12 cellular contexts compared by ENCODE assay signal in genomic region chr18:58526425-58527115, GRCh38.
A peak's percentile ranks its signal among the peaks of the same experiment; 100 is the strongest.
DNase-seq lines count a peak whose midpoint lies in the region; ATAC-seq and TF ChIP-seq lines count a peak whose summit lies in the region.
"Had no signal": no experiment of that assay in that cellular context is flagged by ENCODE, and none has a peak within 500 bp of the region (broad histone marks: within the 10 kb centered on the region; RNA-seq: fewer than 3 reads in every experiment).

No MANE protein-coding gene starts in this region.

- H3K9me3 Mint-ChIP-seq in stimulated activated memory B cell treated with anti-CD40 and anti-IgM and Interleukin-4, amounts not matched to agents 10 μg/mL and 1 μg/mL and 100 μg/mL, for 72 hours = no peaks in the 10 kb centered on the region

- H3K27ac ChIP-seq in brain microvascular endothelial cell (no peak overlapping the region), heart right ventricle (no peak overlapping the region)
- H3K27ac ChIP-seq: uterus had no signal

- H3K9me3 ChIP-seq in heart right ventricle = no peaks in the 10 kb centered on the region
- no peaks in the 10 kb centered on the region for H3K9me3 ChIP-seq in BE2C
- H3K9me3 ChIP-seq: HAP-1, uterus had no signal

- peak; percentile 3 for TF ChIP-seq CTCF in brain microvascular endothelial cell (IDR thresholded peaks at IDR 0.05; ENCODE audit: low read depth, low read length, missing control alignments)
- TF ChIP-seq CTCF in heart right ventricle (IDR thresholded peaks at IDR 0.05) = no peak
- no peak for TF ChIP-seq CTCF in BE2C (IDR thresholded peaks at IDR 0.05; ENCODE audit: low read depth, low read length)

- in situ Hi-C loops in brain microvascular endothelial cell (cut with HindIII; ENCODE audit: low pct_ligation_motif_present, low sequenced_read_pairs) = loop anchor here (25.0 kb wide), 1 partner anchor 236 kb away; no protein-coding TSS in a partner anchor

- H3K4me3 ChIP-seq in brain microvascular endothelial cell (ENCODE audit: low read depth, low read length) (no peak overlapping the region), heart right ventricle (no peak overlapping the region), BE2C (ENCODE audit: low read depth, low read length) (no peak overlapping the region)
- H3K4me3 ChIP-seq: HAP-1, uterus had no signal

- no peak overlapping the region for H3K4me3 Mint-ChIP-seq in stimulated activated memory B cell treated with anti-CD40 and anti-IgM and Interleukin-4, amounts not matched to agents 10 μg/mL and 1 μg/mL and 100 μg/mL, for 72 hours

- WGBS in heart right ventricle, 2 donors = 78 to 83% methylated on average over 7 of the region's 7 CpGs

- DNase-seq in brain microvascular endothelial cell (no peak), ecto neural progenitor cell (ENCODE audit: low spot score) (no peak), heart right ventricle (no peak), BE2C (no peak)
- DNase-seq: activated CD8-positive, alpha-beta memory T cell treated with anti-CD3 and anti-CD28 coated beads, Interleukin-2, amount 50 U/mL, for 4 hours; amygdala; T-helper 9 cell; uterus had no signal

- peak; percentile 32 for TF ChIP-seq POLR2A in GM19099 (IDR thresholded peaks at IDR 0.05; ENCODE audit: extremely low read depth, insufficient read length, low read depth)

- H3K27me3 ChIP-seq in brain microvascular endothelial cell (replicated peaks) = no peaks in the 10 kb centered on the region
- H3K27me3 ChIP-seq in heart right ventricle = no peaks in the 10 kb centered on the region
- H3K27me3 ChIP-seq in BE2C = no peaks in the 10 kb centered on the region
- H3K27me3 ChIP-seq: uterus had no signal

- intact Hi-C loops in heart right ventricle (cut with DNase I) = loop anchor here in 6 of 10 donors (5.0 to 10.0 kb wide), 3 partner anchors 136 to 548 kb away; partner anchors contain the start of gene MALT1 (in 2 of the 6)

- peaks cover 38% of the 10 kb centered on the region for H3K4me1 Mint-ChIP-seq in stimulated activated memory B cell treated with anti-CD40 and anti-IgM and Interleukin-4, amounts not matched to agents 10 μg/mL and 1 μg/mL and 100 μg/mL, for 72 hours

- H3K27ac Mint-ChIP-seq in stimulated activated memory B cell treated with anti-CD40 and anti-IgM and Interleukin-4, amounts not matched to agents 10 μg/mL and 1 μg/mL and 100 μg/mL, for 72 hours = peak overlapping the region; percentile 82

- H3K36me3 Mint-ChIP-seq in stimulated activated memory B cell treated with anti-CD40 and anti-IgM and Interleukin-4, amounts not matched to agents 10 μg/mL and 1 μg/mL and 100 μg/mL, for 72 hours = no peaks in the 10 kb centered on the region

- H3K27me3 Mint-ChIP-seq in stimulated activated memory B cell treated with anti-CD40 and anti-IgM and Interleukin-4, amounts not matched to agents 10 μg/mL and 1 μg/mL and 100 μg/mL, for 72 hours = no peaks in the 10 kb centered on the region

- H3K36me3 ChIP-seq in brain microvascular endothelial cell (replicated peaks) (no peaks in the 10 kb centered on the region), heart right ventricle (peaks cover 0 to 17% (median 0%) of the 10 kb centered on the region in 9 donors), BE2C (no peaks in the 10 kb centered on the region)
- H3K36me3 ChIP-seq: HAP-1, uterus had no signal

- H3K4me1 ChIP-seq in heart right ventricle = peaks cover 0 to 5% (median 0%) of the 10 kb centered on the region in 9 donors
- no peaks in the 10 kb centered on the region for H3K4me1 ChIP-seq in BE2C
- H3K4me1 ChIP-seq: HAP-1, uterus had no signal

- ATAC-seq in HG03064 (IDR thresholded peaks at IDR 0.05; ENCODE audit: low read depth, unreplicated experiment) (peak; percentile 25), heart right ventricle (no peak)
- ATAC-seq in stimulated activated memory B cell treated with anti-CD40 and anti-IgM and Interleukin-4, amounts not matched to agents 10 μg/mL and 1 μg/mL and 100 μg/mL, for 72 hours = no peak
